In the genomic region with DNA sequence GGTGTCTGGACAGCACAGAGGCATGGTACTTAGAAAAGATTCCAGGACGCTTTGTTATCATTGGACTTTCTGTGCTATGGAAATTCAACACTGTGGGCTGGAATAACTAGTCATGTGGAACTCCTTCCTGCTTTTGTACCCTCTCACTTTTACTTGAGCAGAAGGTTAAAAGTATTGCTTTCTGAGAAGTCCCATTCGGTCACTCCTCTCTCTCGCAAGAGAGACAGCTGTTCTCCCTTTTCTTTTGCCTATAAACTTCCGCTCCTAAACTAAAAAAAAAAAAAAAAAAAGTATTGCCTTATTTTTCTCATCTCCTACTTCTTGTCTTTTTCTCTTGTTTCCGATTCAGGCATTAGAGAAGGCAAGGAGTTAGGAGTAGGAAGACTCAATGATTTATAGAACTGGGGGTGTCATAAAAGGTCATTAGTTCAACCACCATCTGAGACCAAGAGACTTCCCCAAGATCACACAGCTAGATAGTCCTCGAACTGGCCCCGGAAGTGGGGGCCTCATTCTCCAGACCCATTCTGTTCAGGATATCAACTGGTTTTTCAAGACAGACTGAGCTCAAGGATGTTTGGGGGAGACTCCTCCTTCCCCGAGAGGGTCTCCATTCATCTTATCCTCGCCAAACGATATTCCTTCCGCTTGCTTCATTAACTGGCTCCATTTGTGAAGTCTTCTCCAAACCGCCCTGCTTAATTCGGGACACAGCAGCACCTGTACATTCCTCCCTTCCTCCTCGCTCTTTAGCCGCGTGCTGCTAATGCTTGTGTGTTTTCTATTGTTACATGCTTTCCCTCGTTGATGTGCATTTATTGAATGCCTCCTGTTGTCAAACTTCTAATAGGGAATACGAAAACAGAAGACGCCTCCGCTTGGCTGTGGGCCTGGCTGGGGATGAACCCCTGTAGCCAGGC, we compare ENCODE assay signal across 8 cellular contexts. TPM values are rescaled to one million over a fixed set of nuclear protein-coding genes. Genes with fewer than 3 reads are reported as not detected.
DNase-seq lines count a peak whose midpoint lies in the region; ATAC-seq and TF ChIP-seq lines count a peak whose summit lies in the region.

No MANE protein-coding gene starts in this region.

- in situ Hi-C loops in IMR-90 (cut with MboI; ENCODE audit: low sequenced_read_pairs): no loop called here

- H3K56ac ChIP-seq in IMR-90 (ENCODE audit: extremely low read depth, insufficient read depth, low read length): 0 out of 2 replicates have a peak overlapping the region, but pooled peaks have one; percentile 47

- TF ChIP-seq RAD21 in IMR-90 (IDR thresholded peaks at IDR 0.05; ENCODE audit: low read length): no peak

- H2BK15ac ChIP-seq in IMR-90 (ENCODE audit: low read depth, low read length): 0 out of 3 replicates have a peak overlapping the region, but pooled peaks have one; percentile 34

- no peak for TF ChIP-seq CTCF in IMR-90 (conservative IDR thresholded peaks at IDR 0.05; ENCODE audit: low read depth, low read length)
- no peak for TF ChIP-seq CTCF in WERI-Rb-1 (IDR thresholded peaks at IDR 0.05; ENCODE audit: low read depth, low read length)
- no peak for TF ChIP-seq CTCF in parathyroid adenoma (IDR thresholded peaks at IDR 0.05)

- no TSS peak for BruUV-seq in IMR-90 (replicated peaks; lab: Mats Ljungman, UMichigan)

- H3K9me3 ChIP-seq in IMR-90 (ENCODE audit: control insufficient read depth, insufficient read depth, low read length) (no peaks in the 10 kb centered on the region), WERI-Rb-1 (ENCODE audit: severe bottlenecking) (peaks cover 8% of the 10 kb centered on the region), parathyroid adenoma (ENCODE audit: control insufficient read depth, low read length) (no peaks in the 10 kb centered on the region)

- POLR2A ChIA-PET in IMR-90 (lab: Charles Lee; ENCODE audit: unreplicated experiment): interaction anchor here (0.6 to 1.3 kb wide), 2 partner anchors 13 to 141 kb away, joined by 3 to 10 read pairs; no protein-coding TSS in a partner anchor

- H3K9me1 ChIP-seq in IMR-90 (ENCODE audit: insufficient read depth, low read length): 0 out of 2 replicates have a peak, but pooled peaks cover 3% of the 10 kb centered on the region

- peaks cover 16 to 30% of the 10 kb centered on the region in 2 experiments; a peak in 3 of 4 replicates for H3K79me1 ChIP-seq in IMR-90 (ENCODE audit: low read depth in 1 of 2, low read length in 2 of 2)

- intact Hi-C loops in IMR-90 (cut with micrococcal nuclease): loop anchor here (2.0 kb wide), 1 partner anchor 128 kb away; a partner anchor contains a TSS

- H3K23ac ChIP-seq in IMR-90 (ENCODE audit: low read depth, low read length): peak overlapping the region; percentile 92

- peak; percentile 32 for DNase-seq in CMK (ENCODE audit: low read depth)
- peak; percentile 40 for DNase-seq in IMR-90
- no peak for DNase-seq in WERI-Rb-1
- peak; percentile 36 for DNase-seq in germinal center (ENCODE audit: low spot score)
- no peak for DNase-seq in activated CD4-positive, alpha-beta T cell treated with anti-CD3 and anti-CD28 coated beads, Interleukin-2, amount 50 U/mL, for 4 hours
- no peak for DNase-seq in ureter (ENCODE audit: low spot score)

- H3K9ac ChIP-seq in IMR-90 (ENCODE audit: low read depth, low read length) (peak overlapping the region; percentile 83), parathyroid adenoma (peak overlapping the region; percentile 83)

- H4K91ac ChIP-seq in IMR-90 (ENCODE audit: insufficient read depth, low read depth, low read length): peak overlapping the region; percentile 25

- peak overlapping the region; percentile 98 for H2AFZ ChIP-seq in IMR-90 (replicated peaks; ENCODE audit: low read length, poor library complexity)
- peak overlapping the region; percentile 99 for H2AFZ ChIP-seq in parathyroid adenoma

- H4K20me1 ChIP-seq in IMR-90 (ENCODE audit: insufficient read depth, low read length): no peaks in the 10 kb centered on the region

- dilution Hi-C loops in IMR-90 (cut with HindIII; ENCODE audit: low sequenced_read_pairs, unreplicated experiment): no loop called here

- H3K36me3 ChIP-seq in IMR-90 (ENCODE audit: control insufficient read depth, insufficient read depth, low read length): no peaks in the 10 kb centered on the region
- H3K36me3 ChIP-seq in WERI-Rb-1: peaks cover under 1% of the 10 kb centered on the region; the same call in 1 of the 2 replicates
- no peaks in the 10 kb centered on the region for H3K36me3 ChIP-seq in parathyroid adenoma (ENCODE audit: control insufficient read depth, insufficient read depth, low read length)

- peak overlapping the region; percentile 77 for H2AK9ac ChIP-seq in IMR-90 (replicated peaks; ENCODE audit: low read depth, low read length, poor library complexity)

- H4K5ac ChIP-seq in IMR-90 (ENCODE audit: low read depth, low read length): peak overlapping the region; percentile 68

- peak; percentile 9 for ATAC-seq in GM19035 (IDR thresholded peaks at IDR 0.05; ENCODE audit: unreplicated experiment)
- no peak for ATAC-seq in IMR-90 (ENCODE audit: low read depth)

- H3K27me3 ChIP-seq in IMR-90 (ENCODE audit: control insufficient read depth, insufficient read depth, low read length): no peaks in the 10 kb centered on the region
- H3K27me3 ChIP-seq in WERI-Rb-1 (ENCODE audit: insufficient read depth, low read depth, severe bottlenecking): no peaks in the 10 kb centered on the region
- no peaks in the 10 kb centered on the region for H3K27me3 ChIP-seq in parathyroid adenoma (ENCODE audit: control insufficient read depth, insufficient read depth, low read length)

- peak overlapping the region; percentile 67 for H3K14ac ChIP-seq in IMR-90 (replicated peaks; ENCODE audit: low read depth, low read length)

- H3K27ac ChIP-seq in IMR-90 (ENCODE audit: insufficient read depth, low read length) (peak overlapping the region; percentile 92), WERI-Rb-1 (peak overlapping the region; percentile 94), parathyroid adenoma (peak overlapping the region; percentile 93)

- H3K4me2 ChIP-seq in IMR-90 (ENCODE audit: low read depth, low read length): peak overlapping the region; percentile 88
- peak overlapping the region; percentile 75 for H3K4me2 ChIP-seq in parathyroid adenoma (ENCODE audit: low read length)

- TF ChIP-seq POLR2A in IMR-90 (IDR thresholded peaks at IDR 0.05; ENCODE audit: low read depth, low read length): no peak

- H2AK5ac ChIP-seq in IMR-90 (ENCODE audit: low read depth, low read length): peak overlapping the region; percentile 71; the same call in 1 of the 2 replicates

- CTCF ChIA-PET in IMR-90 (lab: Yijun Ruan, JAX): interaction anchor here (0.9 to 2.0 kb wide), 4 partner anchors 9 to 526 kb away, joined by 3 to 6 read pairs (median 4); no protein-coding TSS in a partner anchor

- H4K8ac ChIP-seq in IMR-90 (ENCODE audit: low read depth in 2 of 2, low read length in 2 of 2): peak overlapping the region; percentile 78 to 84

- H2BK5ac ChIP-seq in IMR-90 (ENCODE audit: low read depth, low read length, poor library complexity, severe bottlenecking): peak overlapping the region; percentile 88

- no peaks in the 10 kb centered on the region for H3K79me2 ChIP-seq in parathyroid adenoma

- peak overlapping the region; percentile 65 for H3K18ac ChIP-seq in IMR-90 (ENCODE audit: low read depth, low read length)

- no peak overlapping the region for H2BK120ac ChIP-seq in IMR-90 (ENCODE audit: low read depth, low read length)

- H3K4me1 ChIP-seq in IMR-90 (ENCODE audit: control insufficient read depth, insufficient read depth, low read length) (peaks cover 8% of the 10 kb centered on the region), parathyroid adenoma (peaks cover 21% of the 10 kb centered on the region)

- WGBS in IMR-90 (ENCODE audit: extremely low coverage in 2 of 2, insufficient read length in 1 of 2), 2 experiments: no CpG with 5 or more reads among the region's 20 CpGs

- H3K4me3 ChIP-seq in IMR-90 (ENCODE audit: insufficient read depth, low read depth, low read length) (peak overlapping the region; percentile 79), WERI-Rb-1 (ENCODE audit: low read depth, low read length) (peak overlapping the region; percentile 63), parathyroid adenoma (ENCODE audit: low read depth, low read length) (peak overlapping the region; percentile 69)

- H3K4ac ChIP-seq in IMR-90 (ENCODE audit: low read depth, low read length): peak overlapping the region; percentile 79

- no peak overlapping the region for H2BK20ac ChIP-seq in IMR-90 (ENCODE audit: low read depth, low read length)

TF ChIP-seq in IMR-90, 13 proteins besides CTCF, POLR2A, EP300 and RAD21:
- no peak for TF ChIP-seq FOS (IDR thresholded peaks at IDR 0.05; ENCODE audit: low read depth, low read length)
- no peak for TF ChIP-seq MXI1 (IDR thresholded peaks at IDR 0.05; ENCODE audit: borderline replicate concordance, low read depth, low read length)
- no peak for TF ChIP-seq RCOR1 (IDR thresholded peaks at IDR 0.05; ENCODE audit: insufficient replicate concordance, low read length)
- no peak for TF ChIP-seq MAFK (IDR thresholded peaks at IDR 0.05; ENCODE audit: low read depth, low read length)
- no peak for TF ChIP-seq BHLHE40 (IDR thresholded peaks at IDR 0.05; ENCODE audit: low read depth, low read length)
- no peak for TF ChIP-seq RFX5 (IDR thresholded peaks at IDR 0.05; ENCODE audit: low read depth, low read length)
- TF ChIP-seq NFE2L2 (IDR thresholded peaks at IDR 0.05; ENCODE audit: low read depth, low read length): no peak
- no peak for TF ChIP-seq MAZ (IDR thresholded peaks at IDR 0.05; ENCODE audit: borderline replicate concordance, low read depth, low read length)
- no peak for TF ChIP-seq CEBPB (IDR thresholded peaks at IDR 0.05; ENCODE audit: low read depth, low read length)
- no peak for TF ChIP-seq CHD1 (IDR thresholded peaks at IDR 0.05; ENCODE audit: low read depth, low read length)
- TF ChIP-seq SMC3 (IDR thresholded peaks at IDR 0.05; ENCODE audit: low read depth, low read length): no peak

RNA-seq across cellular contexts. Expression of a gene that starts 1.0 kb away (rescaled TPM):
- total RNA-seq in IMR-90 (2012; rRNA removed): 29.6 and 35.3 TPM in 2 replicates
- 16.3 and 19.0 TPM in 2 replicates for polyA plus RNA-seq in IMR-90 (2012; rRNA removed)
- polyA plus RNA-seq in IMR-90 (2012; cell fraction: cytosol; rRNA removed): 4.7 and 7.0 TPM in 2 replicates
- polyA plus RNA-seq in IMR-90 (2012; cell fraction: nucleus; rRNA removed; ENCODE audit: low replicate concordance): 3.1 and 20.5 TPM in 2 replicates
- 19.0 TPM for total RNA-seq in ureter

Comparison
In these comparisons a context has a peak if more than half of its experiments do, and no peak if none do; other contexts are left out.
1. DNase-seq: peak in CMK (single experiment), IMR-90 (single experiment) and germinal center (single experiment); none in WERI-Rb-1 (single experiment), activated CD4-positive, alpha-beta T cell treated with anti-CD3 and anti-CD28 coated beads, Interleukin-2, amount 50 U/mL, for 4 hours (0 of 2) and ureter (single experiment).
2. Peak in every context shown above with its lines, with median percentiles within 50 percentile points of each other: H3K27ac ChIP-seq and H3K4me3 ChIP-seq.